9 cellular contexts compared by ENCODE assay signal in the genomic region with DNA sequence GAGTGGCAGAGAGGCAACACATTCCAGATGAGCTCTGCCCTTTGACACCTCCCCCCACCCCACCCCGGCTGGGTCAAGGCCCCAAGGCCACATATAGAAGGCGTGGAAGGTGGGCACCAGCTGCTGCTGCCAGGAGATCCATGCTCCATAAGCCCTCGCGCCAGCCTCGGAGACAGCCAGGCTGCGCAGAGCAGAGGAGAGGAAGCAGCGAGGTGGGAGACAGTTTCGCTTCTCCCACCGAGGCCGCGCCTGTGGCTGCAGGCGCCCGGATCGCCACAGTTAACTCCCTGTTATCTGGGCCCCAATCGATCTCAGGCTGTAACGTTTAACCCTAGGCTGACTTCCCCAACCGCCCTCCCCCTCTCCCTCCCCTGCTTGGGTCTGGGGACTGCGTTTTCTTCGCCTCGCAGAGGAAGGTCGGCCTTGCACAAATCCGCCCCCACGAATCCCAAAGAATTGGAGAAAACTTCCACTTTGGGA. TPM values are rescaled to one million over a fixed set of nuclear protein-coding genes. Genes with fewer than 3 reads are reported as not detected.
DNase-seq lines count a peak whose midpoint lies in the region; ATAC-seq and TF ChIP-seq lines count a peak whose summit lies in the region.
"Had no signal": no experiment of that assay in that cellular context is flagged by ENCODE, and none has a peak within 500 bp of the region (broad histone marks: within the 10 kb centered on the region; RNA-seq: fewer than 3 reads in every experiment).

No MANE protein-coding gene starts in this region.

- no peak overlapping the region for H3K27ac ChIP-seq in BLaER1 treated with 17β-estradiol and CSF1 and Interleukin-3, amounts not matched to agents 10 nM and 100 nM
- no peak overlapping the region for H3K27ac ChIP-seq in ectodermal cell (ENCODE audit: insufficient read depth, low read depth, low read length, poor library complexity, severe bottlenecking)
- H3K27ac ChIP-seq: RWPE1 had no signal

- peak overlapping the region; percentile 86 to 100 (median 99) for H3K4me2 ChIP-seq in BLaER1 treated with 17β-estradiol and CSF1 and Interleukin-3, amounts not matched to agents 10 nM and 100 nM

- peaks cover 0 to 2% (median 0%) of the 10 kb centered on the region in 9 donors for H3K9me3 Mint-ChIP-seq in naive thymus-derived CD8-positive, alpha-beta T cell

- no peak for ATAC-seq in naive thymus-derived CD8-positive, alpha-beta T cell

- no peak for TF ChIP-seq CTCF in NB4 (IDR thresholded peaks at IDR 0.05; ENCODE audit: low read depth, low read length)

- H3K4me1 ChIP-seq in BLaER1 treated with 17β-estradiol and CSF1 and Interleukin-3, amounts not matched to agents 10 nM and 100 nM, result peaks cover 74 to 83% (median 77%) of the 10 kb centered on the region in 10 experiments
- H3K4me1 ChIP-seq in ectodermal cell (ENCODE audit: control insufficient read depth, insufficient read depth, low read length), result peaks cover 31% of the 10 kb centered on the region

- no peak for TF ChIP-seq POLR2A in NB4 (IDR thresholded peaks at IDR 0.05; ENCODE audit: extremely low read depth, insufficient read length)

- peaks cover 4 to 29% (median 13%) of the 10 kb centered on the region in 5 donors for H3K27me3 Mint-ChIP-seq in naive thymus-derived CD8-positive, alpha-beta T cell

- peak overlapping the region in 9 of 10 donors; percentile 38 to 91 (median 70) for H3K4me3 Mint-ChIP-seq in naive thymus-derived CD8-positive, alpha-beta T cell

- peak overlapping the region in 8 of 10 experiments; percentile 8 to 93 (median 87); a peak in 13 of 20 replicates for H3K4me3 ChIP-seq in BLaER1 treated with 17β-estradiol and CSF1 and Interleukin-3, amounts not matched to agents 10 nM and 100 nM
- H3K4me3 ChIP-seq in NB4 (ENCODE audit: low read depth, low read length), result peak overlapping the region; percentile 55
- peak overlapping the region; percentile 93 for H3K4me3 ChIP-seq in ectodermal cell (ENCODE audit: insufficient read depth, low read depth, low read length)

- POLR2A ChIA-PET in naive thymus-derived CD8-positive, alpha-beta T cell (lab: Charles Lee), result interaction anchor here (7.8 kb wide), 1 partner anchor 9 kb away, joined by 116 read pairs; no protein-coding TSS in a partner anchor

- H3K27me3 ChIP-seq in BLaER1 treated with 17β-estradiol and CSF1 and Interleukin-3, amounts not matched to agents 10 nM and 100 nM, result peaks cover 0 to 13% (median 0%) of the 10 kb centered on the region in 11 experiments; a peak in 4 of 22 replicates
- H3K27me3 ChIP-seq in ectodermal cell (ENCODE audit: control insufficient read depth, insufficient read depth, low read length, poor library complexity, severe bottlenecking), result peaks cover 31% of the 10 kb centered on the region

- peaks cover 0 to 3% (median 0%) of the 10 kb centered on the region in 3 donors for H3K36me3 Mint-ChIP-seq in naive thymus-derived CD8-positive, alpha-beta T cell

- peak; percentile 92 for DNase-seq in NB4 (ENCODE audit: low read depth)
- DNase-seq in naive thymus-derived CD8-positive, alpha-beta T cell, result peak in 1 of 10 donors; percentile 43
- DNase-seq in HK-2 (ENCODE audit: unreplicated experiment), result no peak
- DNase-seq in AG20443 (ENCODE audit: low spot score), result no peak
- DNase-seq in activated gamma-delta T cell (lab: John Stamatoyannopoulos, UW), result no peak
- DNase-seq in NCI-H1092 treated with DMSO at 0.1 percent for 48 hours (lab: John Stamatoyannopoulos, UW), result no peak

- peaks cover 6 to 57% (median 28%) of the 10 kb centered on the region in 11 experiments; a peak in 19 of 22 replicates for H4K20me1 ChIP-seq in BLaER1 treated with 17β-estradiol and CSF1 and Interleukin-3, amounts not matched to agents 10 nM and 100 nM

- WGBS in ectodermal cell, 2 experiments, result 2 to 3% methylated on average over 23 of the region's 23 CpGs

- no peaks in the 10 kb centered on the region for H3K36me3 ChIP-seq in BLaER1 treated with 17β-estradiol and CSF1 and Interleukin-3, amounts not matched to agents 10 nM and 100 nM
- no peaks in the 10 kb centered on the region for H3K36me3 ChIP-seq in ectodermal cell (ENCODE audit: control insufficient read depth, insufficient read depth, low read length)

- peaks cover 15 to 62% (median 52%) of the 10 kb centered on the region in 4 donors for H3K4me1 Mint-ChIP-seq in naive thymus-derived CD8-positive, alpha-beta T cell

- H3K9me3 ChIP-seq in BLaER1 treated with 17β-estradiol and CSF1 and Interleukin-3, amounts not matched to agents 10 nM and 100 nM (replicated peaks in 1 of 11), result no peaks in the 10 kb centered on the region
- H3K9me3 ChIP-seq in ectodermal cell (ENCODE audit: control insufficient read depth, low read length), result no peaks in the 10 kb centered on the region

- H3K27ac Mint-ChIP-seq in naive thymus-derived CD8-positive, alpha-beta T cell, result peak overlapping the region in 2 of 10 donors; percentile 9 to 30

- peak overlapping the region in 6 of 11 experiments; percentile 3 to 90 (median 87); a peak in 11 of 22 replicates for H3K9ac ChIP-seq in BLaER1 treated with 17β-estradiol and CSF1 and Interleukin-3, amounts not matched to agents 10 nM and 100 nM

RNA-seq across cellular contexts. Expression of a gene that starts 1.2 kb away (rescaled TPM):
- 45.6 TPM for polyA plus RNA-seq in ectodermal cell (2013, experiment 1 of 4)
- polyA plus RNA-seq in ectodermal cell (2013, experiment 2 of 4), result 46.4 TPM
- polyA plus RNA-seq in ectodermal cell (2013, experiment 3 of 4), result 36.6 TPM
- 37.7 TPM for polyA plus RNA-seq in ectodermal cell (2013, experiment 4 of 4)
- 1 to 10 TPM; 6.8 to 8.3 TPM for total RNA-seq in naive thymus-derived CD8-positive, alpha-beta T cell
- 10 to 100 TPM in 1 of 3 donors, 1 to 10 TPM in 2; 2.6 to 24.6 (median 3.7) TPM for polyA plus RNA-seq in naive thymus-derived CD8-positive, alpha-beta T cell
